In genomic region chr4:118215826-118216225, GRCh38 we compare ENCODE assay signal across 25 cellular contexts.
"Had no signal": no experiment of that assay in that cellular context is flagged by ENCODE, and none has a peak within 500 bp of the region (broad histone marks: within the 10 kb centered on the region; RNA-seq: fewer than 3 reads in every experiment).

No MANE protein-coding gene starts in this region.

- H3K27ac ChIP-seq: colonic mucosa, epithelial cell of prostate, esophagus squamous epithelium, gastrocnemius medialis, heart left ventricle, hepatocyte, left lung, lower lobe of right lung had no signal

- H3K27me3 ChIP-seq: colonic mucosa, esophagus squamous epithelium, gastrocnemius medialis, heart left ventricle, hepatocyte, left lung had no signal

- H3K9me3 Mint-ChIP-seq: dendritic cell treated with granulocyte-macrophage colony-stimulating factor and Interleukin-4, amounts not matched to agents 40 ng/mL and 50 ng/mL, for 4 days; effector memory CD8-positive, alpha-beta T cell; endodermal cell; naive B cell had no signal

- H3K4me3 Mint-ChIP-seq: dendritic cell treated with granulocyte-macrophage colony-stimulating factor and Interleukin-4, amounts not matched to agents 40 ng/mL and 50 ng/mL, for 4 days; effector memory CD8-positive, alpha-beta T cell; endodermal cell; immature natural killer cell; mesothelial cell of epicardium; naive B cell had no signal

- H3K4me1 ChIP-seq: colonic mucosa, esophagus squamous epithelium, gastrocnemius medialis, heart left ventricle, left lung, lower lobe of right lung had no signal

- H3K79me2 ChIP-seq: hepatocyte had no signal

- H3K27me3 Mint-ChIP-seq: dendritic cell treated with granulocyte-macrophage colony-stimulating factor and Interleukin-4, amounts not matched to agents 40 ng/mL and 50 ng/mL, for 4 days had no signal

- H3K4me3 ChIP-seq: colonic mucosa, esophagus squamous epithelium, gastrocnemius medialis, heart left ventricle, hepatocyte, left lung, lower lobe of right lung, mucosa of descending colon had no signal

- H2AFZ ChIP-seq: hepatocyte had no signal

- H3K4me2 ChIP-seq: hepatocyte had no signal

- H3K36me3 Mint-ChIP-seq: immature natural killer cell, naive B cell had no signal

- H3K36me3 ChIP-seq: colonic mucosa, esophagus squamous epithelium, gastrocnemius medialis, heart left ventricle, left lung, lower lobe of right lung had no signal

- H3K9me3 ChIP-seq: colonic mucosa, esophagus squamous epithelium, gastrocnemius medialis, heart left ventricle, left lung, lower lobe of right lung, mucosa of descending colon had no signal

- DNase-seq: colonic mucosa; cortex of kidney; effector CD8-positive, alpha-beta T cell; effector memory CD8-positive, alpha-beta T cell; endodermal cell; erythroblast; esophagus squamous epithelium; foreskin fibroblast; foreskin melanocyte; gastrocnemius medialis; glutamatergic neuron; heart left ventricle; hypothalamus; immature natural killer cell; left cardiac atrium; left lung; left ventricle myocardium superior; lower lobe of right lung; mesenchymal stem cell; mucosa of descending colon; naive B cell had no signal

- H3K27ac Mint-ChIP-seq: dendritic cell treated with granulocyte-macrophage colony-stimulating factor and Interleukin-4, amounts not matched to agents 40 ng/mL and 50 ng/mL, for 4 days; effector memory CD8-positive, alpha-beta T cell; endodermal cell; immature natural killer cell; mesothelial cell of epicardium; naive B cell had no signal

- H3K4me1 Mint-ChIP-seq: endodermal cell, immature natural killer cell, mesothelial cell of epicardium, naive B cell had no signal
